In the genomic region with DNA sequence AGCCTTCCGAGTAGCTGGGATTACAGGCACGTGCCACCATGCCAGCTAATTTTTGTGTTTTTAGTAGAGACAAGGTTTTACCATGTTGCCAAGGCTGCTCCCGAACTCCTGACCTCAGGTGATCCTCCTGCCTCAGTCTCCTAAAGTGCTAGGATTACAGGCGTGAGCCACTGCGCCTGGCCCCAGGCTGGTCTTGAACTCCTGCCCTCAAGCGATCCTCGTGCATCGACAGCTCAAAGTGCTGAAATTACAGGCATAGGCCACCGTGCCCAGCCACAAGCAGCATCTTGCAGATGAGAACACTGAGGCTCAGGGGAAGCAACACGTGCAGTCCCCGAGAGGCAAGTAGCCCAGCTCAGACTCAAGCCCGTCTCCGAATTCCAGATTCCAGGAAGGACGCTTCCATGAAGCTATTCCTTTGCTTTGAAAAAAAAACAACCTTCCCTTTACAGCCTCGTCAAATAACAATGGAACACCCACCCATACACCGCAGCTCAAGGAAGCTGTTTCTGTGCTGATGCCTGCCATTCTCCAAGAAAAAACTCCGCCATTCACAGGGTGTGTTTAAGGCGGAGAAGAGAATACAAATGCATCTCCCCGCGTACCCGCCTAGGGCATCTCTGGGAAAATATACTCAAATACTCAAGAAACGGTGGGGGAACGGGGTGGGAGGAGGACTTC, we compare ENCODE assay signal across 32 cellular contexts. TPM values are rescaled to one million over a fixed set of nuclear protein-coding genes. Genes with fewer than 3 reads are reported as not detected.
A peak's percentile ranks its signal among the peaks of the same experiment; 100 is the strongest.
DNase-seq lines count a peak whose midpoint lies in the region; ATAC-seq, FAIRE-seq and TF ChIP-seq lines count a peak whose summit lies in the region.
"Had no signal": no experiment of that assay in that cellular context is flagged by ENCODE, and none has a peak within 500 bp of the region (broad histone marks: within the 10 kb centered on the region; RNA-seq: fewer than 3 reads in every experiment).

No MANE protein-coding gene starts in this region.

- H3K4me1 Mint-ChIP-seq in astrocyte (ENCODE audit: low read depth, unreplicated experiment): peaks cover 1% of the 10 kb centered on the region
- H3K4me1 Mint-ChIP-seq: activated T-helper 17 cell treated with anti-CD3 and anti-CD28 coated beads, Interleukin-2, amount 50 U/mL, for 72 hours had no signal

- H3K79me2 ChIP-seq in astrocyte (ENCODE audit: insufficient read depth, low read length): no peaks in the 10 kb centered on the region

- no peaks in the 10 kb centered on the region for H4K20me1 ChIP-seq in astrocyte (ENCODE audit: insufficient read depth, low read length)

- peaks cover 6% of the 10 kb centered on the region for H3K27me3 Mint-ChIP-seq in astrocyte (ENCODE audit: low read depth, unreplicated experiment)
- H3K27me3 Mint-ChIP-seq: type B pancreatic cell had no signal

- H3K9ac ChIP-seq in astrocyte (ENCODE audit: low read length) (no peak overlapping the region), subcutaneous abdominal adipose tissue (ENCODE audit: low read length in 5 of 5) (no peak overlapping the region)

- H3K4me3 ChIP-seq in astrocyte (ENCODE audit: insufficient read depth, low read depth, low read length): no peak overlapping the region
- H3K4me3 ChIP-seq in mesodermal cell (ENCODE audit: extremely low read depth, insufficient read depth, low read length, poor library complexity, severe bottlenecking): no peak overlapping the region
- H3K4me3 ChIP-seq in subcutaneous abdominal adipose tissue (ENCODE audit: low read depth in 1 of 5, low read length in 5 of 5): no peak overlapping the region
- H3K4me3 ChIP-seq: gastroesophageal sphincter, Peyer's patch had no signal

- H3K27ac Mint-ChIP-seq in astrocyte (ENCODE audit: unreplicated experiment): no peak overlapping the region
- H3K27ac Mint-ChIP-seq: activated T-helper 17 cell treated with anti-CD3 and anti-CD28 coated beads, Interleukin-2, amount 50 U/mL, for 72 hours; memory B cell; type B pancreatic cell had no signal

- H3K9me3 ChIP-seq in astrocyte (ENCODE audit: insufficient read depth, low read depth, low read length) (peaks cover 4% of the 10 kb centered on the region), mesodermal cell (ENCODE audit: control insufficient read depth, low read length) (peaks cover 5% of the 10 kb centered on the region), subcutaneous abdominal adipose tissue (ENCODE audit: control insufficient read depth in 5 of 5, low read length in 5 of 5) (peaks cover 0 to 11% (median under 1%) of the 10 kb centered on the region in 5 donors)

- H3K4me1 ChIP-seq in astrocyte (ENCODE audit: insufficient read depth, low read length) (peaks cover 12% of the 10 kb centered on the region), mesodermal cell (ENCODE audit: control insufficient read depth, insufficient read depth, low read length, poor library complexity, severe bottlenecking) (peaks cover 46% of the 10 kb centered on the region), subcutaneous abdominal adipose tissue (ENCODE audit: control insufficient read depth in 5 of 5, insufficient read depth in 5 of 5, low read length in 5 of 5) (peaks cover 0 to 79% (median 32%) of the 10 kb centered on the region in 5 donors)

- H3K36me3 ChIP-seq in astrocyte (ENCODE audit: insufficient read depth, low read length) (no peaks in the 10 kb centered on the region), mesodermal cell (ENCODE audit: control insufficient read depth, insufficient read depth, low read length) (no peaks in the 10 kb centered on the region), subcutaneous abdominal adipose tissue (ENCODE audit: control insufficient read depth in 5 of 5, insufficient read depth in 5 of 5, low read length in 5 of 5) (no peaks in the 10 kb centered on the region)
- H3K36me3 ChIP-seq: gastroesophageal sphincter, Peyer's patch had no signal

- peaks cover 2% of the 10 kb centered on the region for H3K9me3 Mint-ChIP-seq in astrocyte (ENCODE audit: unreplicated experiment)
- H3K9me3 Mint-ChIP-seq: activated T-helper 17 cell treated with anti-CD3 and anti-CD28 coated beads, Interleukin-2, amount 50 U/mL, for 72 hours; memory B cell; stimulated activated effector memory CD8-positive, alpha-beta T cell treated with anti-CD3 and anti-CD28 coated beads, Interleukin-12 subunit alpha, Interleukin-12 subunit beta, amount 100 ng/mL, for 72 hours had no signal

- DNase-seq in Right ventricle myocardium inferior (ENCODE audit: missing footprints): peak; percentile 70
- DNase-seq in left cardiac atrium: no peak
- DNase-seq in astrocyte (ENCODE audit: low read depth): no peak
- no peak for DNase-seq in DMS 273 treated with DMSO at 0.1 percent for 48 hours (lab: John Stamatoyannopoulos, UW)
- no peak for DNase-seq in activated CD4-positive, alpha-beta T cell treated with anti-CD3 and anti-CD28 coated beads for 1 hour
- DNase-seq: activated CD4-positive, alpha-beta T cell treated with anti-CD3 and anti-CD28 coated beads for 48 hours; activated naive CD4-positive, alpha-beta T cell treated with anti-CD3 and anti-CD28 coated beads, Interleukin-2, amount 50 U/mL, for 16 hours; DMS79 treated with DMSO at 0.1 percent for 48 hours; GF-D8; GOT3; hippocampal formation; KBM-7; left colon; NCI-H1092 treated with DMSO at 0.1 percent for 48 hours; NCI-H1694 treated with DMSO at 0.1 percent for 48 hours; NCI-H510A treated with DMSO at 0.1 percent for 48 hours; Peyer's patch; stimulated activated CD4-positive, alpha-beta T cell treated with anti-CD3 and anti-CD28 coated beads, Interleukin-15, amount 100 ng/mL, for 24 hours; SW 1271; T-helper 9 cell had no signal

- FAIRE-seq in astrocyte (lab: Jason Lieb, UNC): no peak
- FAIRE-seq: A204.1, HTR-8/SVneo had no signal

- WGBS in mesodermal cell (ENCODE audit: insufficient coverage in 2 of 2), 2 experiments: 68 to 71% methylated on average over 17 to 19 of the region's 23 CpGs

- no peak overlapping the region for H3K27ac ChIP-seq in astrocyte (ENCODE audit: low read depth, low read length)
- peak overlapping the region; percentile 29 for H3K27ac ChIP-seq in mesodermal cell (ENCODE audit: low read depth, low read length, severe bottlenecking)
- H3K27ac ChIP-seq in subcutaneous abdominal adipose tissue (ENCODE audit: low read depth, low read length): peak overlapping the region; percentile 50
- H3K27ac ChIP-seq: Peyer's patch, VCaP had no signal

- H3K4me2 ChIP-seq in astrocyte (ENCODE audit: low read length): no peak overlapping the region

- H3K36me3 Mint-ChIP-seq in astrocyte (ENCODE audit: low read depth, unreplicated experiment): peaks cover 3% of the 10 kb centered on the region
- H3K36me3 Mint-ChIP-seq: brain; memory B cell; stimulated activated effector memory CD8-positive, alpha-beta T cell treated with anti-CD3 and anti-CD28 coated beads, Interleukin-12 subunit alpha, Interleukin-12 subunit beta, amount 100 ng/mL, for 72 hours; type B pancreatic cell had no signal

- intact Hi-C loops in Right ventricle myocardium inferior (cut with DNase I) (loop anchor here (2.0 kb wide), 1 partner anchor 45 kb away; no protein-coding TSS in a partner anchor), left cardiac atrium (cut with DNase I) (no loop called here)

- H3K4me3 Mint-ChIP-seq in astrocyte (ENCODE audit: unreplicated experiment): no peak overlapping the region
- H3K4me3 Mint-ChIP-seq: activated T-helper 17 cell treated with anti-CD3 and anti-CD28 coated beads, Interleukin-2, amount 50 U/mL, for 72 hours; brain; memory B cell; stimulated activated effector memory CD8-positive, alpha-beta T cell treated with anti-CD3 and anti-CD28 coated beads, Interleukin-12 subunit alpha, Interleukin-12 subunit beta, amount 100 ng/mL, for 72 hours; type B pancreatic cell had no signal

- ATAC-seq in Right ventricle myocardium inferior: no peak
- no peak for ATAC-seq in left cardiac atrium
- ATAC-seq in GM18517 (IDR thresholded peaks at IDR 0.05; ENCODE audit: unreplicated experiment): no peak
- ATAC-seq: activated T-helper 17 cell treated with anti-CD3 and anti-CD28 coated beads, Interleukin-2, amount 50 U/mL, for 72 hours; gastroesophageal sphincter; left colon; stimulated activated effector memory CD8-positive, alpha-beta T cell treated with anti-CD3 and anti-CD28 coated beads, Interleukin-12 subunit alpha, Interleukin-12 subunit beta, amount 100 ng/mL, for 72 hours had no signal

- no peak for TF ChIP-seq CTCF in astrocyte (IDR thresholded peaks at IDR 0.05; ENCODE audit: insufficient read depth, low read depth, low read length)

- H2AFZ ChIP-seq in astrocyte (ENCODE audit: low read depth, low read length): peak overlapping the region; percentile 16

- H3K27me3 ChIP-seq in astrocyte (ENCODE audit: insufficient read depth, low read length): no peaks in the 10 kb centered on the region
- peaks cover 0 to 3% (median 0%) of the 10 kb centered on the region in 5 donors for H3K27me3 ChIP-seq in subcutaneous abdominal adipose tissue (ENCODE audit: control insufficient read depth in 5 of 5, insufficient read depth in 4 of 5, low read length in 5 of 5)
- H3K27me3 ChIP-seq: Peyer's patch had no signal

RNA-seq across cellular contexts. Expression of gene PDGFB, which starts 34.5 kb away (rescaled TPM):
- total RNA-seq in Right ventricle myocardium inferior (19.7 TPM), left cardiac atrium (10 to 100 TPM; 17.5 to 51.2 TPM), astrocyte (17.0 and 27.3 TPM in 2 replicates)
- 25.4 TPM for polyA plus RNA-seq in mesodermal cell (2013, experiment 1 of 2)
- 17.3 TPM for polyA plus RNA-seq in mesodermal cell (2013, experiment 2 of 2)

RNA-seq across cellular contexts. Expression of gene RPL3, which starts 40.1 kb away (rescaled TPM):
- total RNA-seq in Right ventricle myocardium inferior: 355 TPM
- total RNA-seq in left cardiac atrium: 1,000 to 10,000 TPM in 1 of 2 donors, 100 to 1,000 TPM in 1; 796 to 1,078 TPM
- 1,056 and 1,182 TPM in 2 replicates for total RNA-seq in astrocyte
- 2,523 TPM for polyA plus RNA-seq in mesodermal cell (2013, experiment 1 of 2)
- polyA plus RNA-seq in mesodermal cell (2013, experiment 2 of 2): 2,399 TPM
